ENCODE assay signal across 9 cellular contexts in genomic region chr13:100089633-100090032, GRCh38. TPM values are rescaled to one million over a fixed set of nuclear protein-coding genes. Genes with fewer than 3 reads are reported as not detected.
A peak's percentile ranks its signal among the peaks of the same experiment; 100 is the strongest.
DNase-seq lines count a peak whose midpoint lies in the region; ATAC-seq, FAIRE-seq and TF ChIP-seq lines count a peak whose summit lies in the region.
"Had no signal": no experiment of that assay in that cellular context is flagged by ENCODE, and none has a peak within 500 bp of the region (broad histone marks: within the 10 kb centered on the region; RNA-seq: fewer than 3 reads in every experiment).

No MANE protein-coding gene starts in this region.

- H3K27ac ChIP-seq in foreskin keratinocyte (peak overlapping the region; percentile 30), gastrocnemius medialis (peak overlapping the region; percentile 74 to 85 (median 83))

- no peaks in the 10 kb centered on the region for H3K9me3 Mint-ChIP-seq in activated CD4-positive, alpha-beta T cell treated with anti-CD3 and anti-CD28 coated beads, Interleukin-2, amount 10 ng/mL, durations not matched to agents 24 days and 14 days
- H3K9me3 Mint-ChIP-seq in T-helper 2 cell treated with Interferon-gamma antibody and Interleukin-4, amounts not matched to agents 5 μg/mL and 100 μg/mL, for 36 hours = no peaks in the 10 kb centered on the region

- ATAC-seq in HG02840 (IDR thresholded peaks at IDR 0.05; ENCODE audit: low FRiP score, unreplicated experiment) = peak; percentile 14
- ATAC-seq in foreskin keratinocyte = peak; percentile 44
- peak; percentile 6 to 16 for ATAC-seq in gastrocnemius medialis

- H3K36me3 Mint-ChIP-seq in activated CD4-positive, alpha-beta T cell treated with anti-CD3 and anti-CD28 coated beads, Interleukin-2, amount 10 ng/mL, durations not matched to agents 24 days and 14 days (ENCODE audit: low read depth) = no peaks in the 10 kb centered on the region
- no peaks in the 10 kb centered on the region for H3K36me3 Mint-ChIP-seq in T-helper 2 cell treated with Interferon-gamma antibody and Interleukin-4, amounts not matched to agents 5 μg/mL and 100 μg/mL, for 36 hours (ENCODE audit: low read depth)

- peaks cover 18% of the 10 kb centered on the region for H3K4me1 Mint-ChIP-seq in activated CD4-positive, alpha-beta T cell treated with anti-CD3 and anti-CD28 coated beads, Interleukin-2, amount 10 ng/mL, durations not matched to agents 24 days and 14 days
- peaks cover 17% of the 10 kb centered on the region for H3K4me1 Mint-ChIP-seq in T-helper 2 cell treated with Interferon-gamma antibody and Interleukin-4, amounts not matched to agents 5 μg/mL and 100 μg/mL, for 36 hours (ENCODE audit: low read depth)

- peak overlapping the region; percentile 86 for H3K27ac Mint-ChIP-seq in activated CD4-positive, alpha-beta T cell treated with anti-CD3 and anti-CD28 coated beads, Interleukin-2, amount 10 ng/mL, durations not matched to agents 24 days and 14 days
- H3K27ac Mint-ChIP-seq in T-helper 2 cell treated with Interferon-gamma antibody and Interleukin-4, amounts not matched to agents 5 μg/mL and 100 μg/mL, for 36 hours = peak overlapping the region; percentile 76

- in situ Hi-C loops in gastrocnemius medialis (cut with MboI; ENCODE audit: low sequenced_read_pairs in 4 of 4) = no loop called here

- H3K27me3 ChIP-seq in foreskin keratinocyte (no peaks in the 10 kb centered on the region), gastrocnemius medialis (no peaks in the 10 kb centered on the region)

- FAIRE-seq in GM12891 (lab: Jason Lieb, UNC) = no peak

- peaks cover 0 to 11% of the 10 kb centered on the region in 2 donors for H3K36me3 ChIP-seq in gastrocnemius medialis

- no peaks in the 10 kb centered on the region for H3K9me3 ChIP-seq in gastrocnemius medialis

- H3K4me3 Mint-ChIP-seq in activated CD4-positive, alpha-beta T cell treated with anti-CD3 and anti-CD28 coated beads, Interleukin-2, amount 10 ng/mL, durations not matched to agents 24 days and 14 days = peak overlapping the region; percentile 94
- H3K4me3 Mint-ChIP-seq in T-helper 2 cell treated with Interferon-gamma antibody and Interleukin-4, amounts not matched to agents 5 μg/mL and 100 μg/mL, for 36 hours = peak overlapping the region; percentile 92

- peak overlapping the region; percentile 77 to 90 (median 82) for H3K4me3 ChIP-seq in gastrocnemius medialis

- peak; percentile 73 for DNase-seq in activated CD4-positive, alpha-beta T cell treated with anti-CD3 and anti-CD28 coated beads, Interleukin-2, amount 10 ng/mL, durations not matched to agents 24 days and 14 days
- no peak for DNase-seq in activated CD4-positive, alpha-beta T cell treated with anti-CD3 and anti-CD28 coated beads, Interleukin-2, amount 50 U/mL, for 4 hours
- DNase-seq in T-helper 2 cell treated with Interferon-gamma antibody and Interleukin-4, amounts not matched to agents 5 μg/mL and 100 μg/mL, for 36 hours (ENCODE audit: low spot score) = peak; percentile 6
- DNase-seq in foreskin keratinocyte (no peak), gastrocnemius medialis (no peak), GM12891 (ENCODE audit: insufficient read length, low spot score) (no peak), NCI-H1436 (lab: John Stamatoyannopoulos, UW) (no peak)
- DNase-seq: left cardiac atrium had no signal

- intact Hi-C loops in activated CD4-positive, alpha-beta T cell treated with anti-CD3 and anti-CD28 coated beads, Interleukin-2, amount 10 ng/mL, durations not matched to agents 24 days and 14 days (cut with micrococcal nuclease) = loop anchor here (2.0 to 5.0 kb wide), 3 partner anchors 43 to 433 kb away; no protein-coding TSS in a partner anchor
- intact Hi-C loops in gastrocnemius medialis (cut with DNase I; ENCODE audit: low total_unique reads) = loop anchor here (5.0 to 10.0 kb wide), 3 partner anchors 482 to 585 kb away; partner anchors contain the start of genes CLYBL, TM9SF2 and TMTC4

- peaks cover 4% of the 10 kb centered on the region for H3K27me3 Mint-ChIP-seq in activated CD4-positive, alpha-beta T cell treated with anti-CD3 and anti-CD28 coated beads, Interleukin-2, amount 10 ng/mL, durations not matched to agents 24 days and 14 days
- H3K27me3 Mint-ChIP-seq in T-helper 2 cell treated with Interferon-gamma antibody and Interleukin-4, amounts not matched to agents 5 μg/mL and 100 μg/mL, for 36 hours (ENCODE audit: low read depth) = peaks cover 4% of the 10 kb centered on the region

- no peak for TF ChIP-seq POLR2A in gastrocnemius medialis (IDR thresholded peaks at IDR 0.05)
- TF ChIP-seq POLR2A in GM12891 (IDR thresholded peaks at IDR 0.05; ENCODE audit: low read depth, low read length) = no peak

- peaks cover 11% of the 10 kb centered on the region for H3K4me1 ChIP-seq in foreskin keratinocyte
- H3K4me1 ChIP-seq in gastrocnemius medialis = peaks cover 18 to 19% of the 10 kb centered on the region in 2 donors

- TF ChIP-seq CTCF in foreskin keratinocyte (conservative IDR thresholded peaks at IDR 0.05) (no peak), gastrocnemius medialis (IDR thresholded peaks at IDR 0.05 in 4 of 5, conservative IDR thresholded peaks at IDR 0.05 in 1 of 5) (no peak)

TF ChIP-seq in GM12891, 5 proteins besides CTCF, POLR2A, EP300 and RAD21:
- TF ChIP-seq SPI1 (IDR thresholded peaks at IDR 0.05; ENCODE audit: low read depth, low read length) (no peak), TAF1 (IDR thresholded peaks at IDR 0.05; ENCODE audit: low read depth, low read length) (no peak), POU2F2 (IDR thresholded peaks at IDR 0.05; ENCODE audit: low read depth, low read length) (no peak), POLR2AphosphoS5 (IDR thresholded peaks at IDR 0.05; ENCODE audit: low read depth, low read length) (no peak), PAX5 (IDR thresholded peaks at IDR 0.05; ENCODE audit: insufficient read depth, low read length, severe bottlenecking) (no peak)
TF ChIP-seq in GM12891: peak in this region for 0.

RNA-seq across cellular contexts. Expression of gene PCCA, which starts 0.7 kb away (rescaled TPM):
- total RNA-seq in activated CD4-positive, alpha-beta T cell treated with anti-CD3 and anti-CD28 coated beads, Interleukin-2, amount 10 ng/mL, durations not matched to agents 24 days and 14 days = 5.8 and 6.4 TPM in 2 replicates
- 8.4 and 10.3 TPM in 2 replicates for total RNA-seq in foreskin keratinocyte
- 5.5 and 6.5 TPM in 2 replicates for polyA plus RNA-seq in foreskin keratinocyte
- total RNA-seq in gastrocnemius medialis = 10 to 100 TPM in 2 of 4 donors, 1 to 10 TPM in 2; 7.5 to 19.5 (median 10.8) TPM
- polyA plus RNA-seq in GM12891 (2012; ENCODE audit: low read depth, missing spikeins) = 8.6 TPM

Comparison
In these comparisons a context has a peak if more than half of its experiments do, and no peak if none do; other contexts are left out.
1. DNase-seq: peak in activated CD4-positive, alpha-beta T cell treated with anti-CD3 and anti-CD28 coated beads, Interleukin-2, amount 10 ng/mL, durations not matched to agents 24 days and 14 days (single experiment) and T-helper 2 cell treated with Interferon-gamma antibody and Interleukin-4, amounts not matched to agents 5 μg/mL and 100 μg/mL, for 36 hours (single experiment); none in activated CD4-positive, alpha-beta T cell treated with anti-CD3 and anti-CD28 coated beads, Interleukin-2, amount 50 U/mL, for 4 hours (0 of 2), foreskin keratinocyte (0 of 2), gastrocnemius medialis (0 of 2), GM12891 (single experiment) and NCI-H1436 (single experiment).
2. Peak in every context shown above with its lines, with median percentiles within 50 percentile points of each other: ATAC-seq.